Comparison of ENCODE assay signal across 31 cellular contexts in genomic region chr18:23459530-23459921, GRCh38. TPM values are rescaled to one million over a fixed set of nuclear protein-coding genes. Genes with fewer than 3 reads are reported as not detected.
DNase-seq lines count a peak whose midpoint lies in the region; ATAC-seq lines count a peak whose summit lies in the region.
"Had no signal": no experiment of that assay in that cellular context is flagged by ENCODE, and none has a peak within 500 bp of the region (broad histone marks: within the 10 kb centered on the region; RNA-seq: fewer than 3 reads in every experiment).

No MANE protein-coding gene starts in this region.

- H3K27ac ChIP-seq in duodenal mucosa (ENCODE audit: low read depth, low read length) = no peak overlapping the region
- H3K27ac ChIP-seq: HL-60, SK-N-MC, upper lobe of right lung had no signal

- DNase-seq in T-helper 2 cell treated with Interferon-gamma antibody and Interleukin-4, amounts not matched to agents 5 μg/mL and 100 μg/mL, for 36 hours (ENCODE audit: low spot score) = no peak
- DNase-seq in T-helper 2 cell (no peak), RPMI8226 (no peak), NCI-H510A treated with DMSO at 0.1 percent for 48 hours (lab: John Stamatoyannopoulos, UW) (no peak)
- no peak for DNase-seq in naive thymus-derived CD8-positive, alpha-beta T cell
- no peak for DNase-seq in activated CD8-positive, alpha-beta memory T cell treated with anti-CD3 and anti-CD28 coated beads, Interleukin-2, amount 50 U/mL, for 48 hours
- DNase-seq: activated CD4-positive, alpha-beta T cell treated with anti-CD3 and anti-CD28 coated beads, Interleukin-2, amount 50 U/mL, for 4 hours; activated naive CD4-positive, alpha-beta T cell treated with anti-CD3 and anti-CD28 coated beads, Interleukin-2, amount 10 ng/mL, durations not matched to agents 7 days and 5 days; cortex of kidney; DMS153; endodermal cell; glutamatergic neuron; H7; Kasumi-1; left ventricle myocardium superior; NCI-H1436; NCI-H2081 treated with DMSO at 0.1 percent for 48 hours; NCI-H2227 treated with DMSO at 0.1 percent for 48 hours; NCI-H526 treated with DMSO at 0.1 percent for 48 hours; PC-3; stimulated activated CD4-positive, alpha-beta T cell treated with anti-CD3 and anti-CD28 coated beads, Interleukin-15, amount 100 ng/mL, for 24 hours; substantia nigra; upper lobe of right lung had no signal

- ATAC-seq in naive thymus-derived CD8-positive, alpha-beta T cell = no peak
- ATAC-seq: PC-3; stimulated activated effector memory CD8-positive, alpha-beta T cell treated with anti-CD3 and anti-CD28 coated beads, Interleukin-12 subunit alpha, Interleukin-12 subunit beta, amount 100 ng/mL, for 72 hours had no signal

- H3K27me3 ChIP-seq in duodenal mucosa (ENCODE audit: control insufficient read depth in 1 of 2, insufficient read depth in 2 of 2, low read length in 2 of 2) = no peaks in the 10 kb centered on the region
- H3K27me3 ChIP-seq: upper lobe of right lung had no signal

- peaks cover 15 to 22% of the 10 kb centered on the region in 2 donors for H3K36me3 ChIP-seq in duodenal mucosa (ENCODE audit: control insufficient read depth in 1 of 2, insufficient read depth in 2 of 2, low read length in 2 of 2)

- peak overlapping the region; percentile 28 for H3K27ac Mint-ChIP-seq in T-helper 2 cell treated with Interferon-gamma antibody and Interleukin-4, amounts not matched to agents 5 μg/mL and 100 μg/mL, for 36 hours
- H3K27ac Mint-ChIP-seq in IgD-negative memory B cell = peak overlapping the region in 2 of 3 donors; percentile 55 to 81
- peak overlapping the region in 6 of 10 donors; percentile 11 to 58 (median 32) for H3K27ac Mint-ChIP-seq in naive thymus-derived CD8-positive, alpha-beta T cell
- H3K27ac Mint-ChIP-seq: activated naive CD4-positive, alpha-beta T cell treated with anti-CD3 and anti-CD28 coated beads, Interleukin-2, amount 10 ng/mL, durations not matched to agents 7 days and 5 days; endodermal cell; mesothelial cell of epicardium had no signal

- H3K9ac ChIP-seq in duodenal mucosa (ENCODE audit: low read depth in 1 of 2, low read length in 2 of 2) = no peak overlapping the region

- no peaks in the 10 kb centered on the region for H3K9me3 ChIP-seq in duodenal mucosa (ENCODE audit: control insufficient read depth in 1 of 2, low read length in 2 of 2)
- H3K9me3 ChIP-seq: upper lobe of right lung had no signal

- H3K4me1 Mint-ChIP-seq in T-helper 2 cell treated with Interferon-gamma antibody and Interleukin-4, amounts not matched to agents 5 μg/mL and 100 μg/mL, for 36 hours (ENCODE audit: low read depth) = peaks cover 40% of the 10 kb centered on the region
- peaks cover 43 to 54% (median 46%) of the 10 kb centered on the region in 3 donors for H3K4me1 Mint-ChIP-seq in IgD-negative memory B cell
- H3K4me1 Mint-ChIP-seq in naive thymus-derived CD8-positive, alpha-beta T cell = peaks cover 37 to 71% (median 67%) of the 10 kb centered on the region in 4 donors

- H3K4me3 Mint-ChIP-seq in T-helper 2 cell treated with Interferon-gamma antibody and Interleukin-4, amounts not matched to agents 5 μg/mL and 100 μg/mL, for 36 hours = no peak overlapping the region
- H3K4me3 Mint-ChIP-seq in IgD-negative memory B cell = peak overlapping the region in 2 of 4 donors; percentile 48 to 80
- H3K4me3 Mint-ChIP-seq in naive thymus-derived CD8-positive, alpha-beta T cell = peak overlapping the region in 7 of 10 donors; percentile 22 to 65 (median 24)
- H3K4me3 Mint-ChIP-seq: activated naive CD4-positive, alpha-beta T cell treated with anti-CD3 and anti-CD28 coated beads, Interleukin-2, amount 10 ng/mL, durations not matched to agents 7 days and 5 days; endodermal cell; mesothelial cell of epicardium; nephron; stimulated activated effector memory CD8-positive, alpha-beta T cell treated with anti-CD3 and anti-CD28 coated beads, Interleukin-12 subunit alpha, Interleukin-12 subunit beta, amount 100 ng/mL, for 72 hours had no signal

- POLR2A ChIA-PET in naive thymus-derived CD8-positive, alpha-beta T cell (lab: Charles Lee) = interaction anchor here (1.0 kb wide), 1 partner anchor 12 kb away, joined by 3 read pairs; no protein-coding TSS in a partner anchor

- H3K36me3 Mint-ChIP-seq in T-helper 2 cell treated with Interferon-gamma antibody and Interleukin-4, amounts not matched to agents 5 μg/mL and 100 μg/mL, for 36 hours (ENCODE audit: low read depth) = peaks cover 44% of the 10 kb centered on the region
- H3K36me3 Mint-ChIP-seq in IgD-negative memory B cell = peaks cover 4% of the 10 kb centered on the region
- H3K36me3 Mint-ChIP-seq in naive thymus-derived CD8-positive, alpha-beta T cell = peaks cover 0 to 64% (median 5%) of the 10 kb centered on the region in 3 donors

- peak overlapping the region; percentile 1 to 44 for H3K4me3 ChIP-seq in duodenal mucosa (ENCODE audit: low read depth in 1 of 2, low read length in 2 of 2)
- H3K4me3 ChIP-seq: SK-N-MC had no signal

- no peaks in the 10 kb centered on the region for H3K9me3 Mint-ChIP-seq in T-helper 2 cell treated with Interferon-gamma antibody and Interleukin-4, amounts not matched to agents 5 μg/mL and 100 μg/mL, for 36 hours
- no peaks in the 10 kb centered on the region for H3K9me3 Mint-ChIP-seq in IgD-negative memory B cell
- H3K9me3 Mint-ChIP-seq in naive thymus-derived CD8-positive, alpha-beta T cell = no peaks in the 10 kb centered on the region
- H3K9me3 Mint-ChIP-seq: activated naive CD4-positive, alpha-beta T cell treated with anti-CD3 and anti-CD28 coated beads, Interleukin-2, amount 10 ng/mL, durations not matched to agents 7 days and 5 days; endodermal cell; mesothelial cell of epicardium; nephron; stimulated activated effector memory CD8-positive, alpha-beta T cell treated with anti-CD3 and anti-CD28 coated beads, Interleukin-12 subunit alpha, Interleukin-12 subunit beta, amount 100 ng/mL, for 72 hours; T-helper 1 cell treated with Interleukin-12 subunit alpha and Interleukin-12 subunit beta and Interleukin-4 antibody, amounts not matched to agents 30 μg/mL and 1 μg/mL, for 36 hours had no signal

- peaks cover 36 to 41% of the 10 kb centered on the region in 2 donors for H3K4me1 ChIP-seq in duodenal mucosa (ENCODE audit: control insufficient read depth in 1 of 2, insufficient read depth in 2 of 2, low read length in 2 of 2)

- H3K27me3 Mint-ChIP-seq in T-helper 2 cell treated with Interferon-gamma antibody and Interleukin-4, amounts not matched to agents 5 μg/mL and 100 μg/mL, for 36 hours (ENCODE audit: low read depth) = no peaks in the 10 kb centered on the region
- no peaks in the 10 kb centered on the region for H3K27me3 Mint-ChIP-seq in IgD-negative memory B cell
- no peaks in the 10 kb centered on the region for H3K27me3 Mint-ChIP-seq in naive thymus-derived CD8-positive, alpha-beta T cell
- H3K27me3 Mint-ChIP-seq: activated naive CD4-positive, alpha-beta T cell treated with anti-CD3 and anti-CD28 coated beads, Interleukin-2, amount 10 ng/mL, durations not matched to agents 7 days and 5 days had no signal

RNA-seq across cellular contexts. Expression of gene RIOK3, which starts 6.4 kb away (rescaled TPM):
- 42.0 TPM for polyA plus RNA-seq in IgD-negative memory B cell
- 10 to 100 TPM; 78.9 to 79.6 TPM for total RNA-seq in naive thymus-derived CD8-positive, alpha-beta T cell
- polyA plus RNA-seq in naive thymus-derived CD8-positive, alpha-beta T cell = 10 to 100 TPM; 19.2 to 27.7 (median 25.0) TPM

RNA-seq across cellular contexts. Expression of gene RMC1, which starts 43.8 kb away (rescaled TPM):
- 73.0 TPM for polyA plus RNA-seq in IgD-negative memory B cell
- 10 to 100 TPM; 44.4 to 48.5 TPM for total RNA-seq in naive thymus-derived CD8-positive, alpha-beta T cell
- polyA plus RNA-seq in naive thymus-derived CD8-positive, alpha-beta T cell = 10 to 100 TPM; 24.6 to 28.3 (median 25.5) TPM
